In the genomic region with DNA sequence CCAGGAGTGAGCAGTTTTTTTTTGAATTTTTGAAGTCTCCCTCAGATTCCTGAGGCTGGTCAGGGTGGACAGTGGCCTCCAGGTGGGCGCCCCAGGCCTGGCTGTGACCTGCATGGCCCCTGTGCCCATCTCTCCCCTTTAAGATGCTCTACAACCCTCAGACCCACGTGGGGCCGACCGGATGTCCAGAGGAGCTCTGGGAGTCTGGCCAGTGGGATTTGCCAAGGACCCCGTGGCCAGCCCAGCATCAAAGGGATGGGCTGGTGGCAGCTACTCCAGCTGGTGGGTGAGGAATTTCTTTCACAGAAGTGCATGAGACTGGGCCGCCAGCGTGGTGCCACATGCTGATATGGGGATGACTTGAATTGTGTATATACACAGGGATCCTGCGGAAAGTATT, we compare ENCODE assay signal across 22 cellular contexts.
"Had no signal": no experiment of that assay in that cellular context is flagged by ENCODE, and none has a peak within 500 bp of the region (broad histone marks: within the 10 kb centered on the region; RNA-seq: fewer than 3 reads in every experiment).

No MANE protein-coding gene starts in this region.

- H3K4me3 ChIP-seq: ascending aorta, coronary artery, dorsolateral prefrontal cortex had no signal

- H3K36me3 ChIP-seq: brain microvascular endothelial cell had no signal

- H3K27me3 ChIP-seq: ascending aorta, brain microvascular endothelial cell, dorsolateral prefrontal cortex had no signal

- H3K4me1 ChIP-seq: ascending aorta had no signal

- H3K27ac ChIP-seq: ascending aorta, brain microvascular endothelial cell, coronary artery had no signal

- H3K9me3 ChIP-seq: ascending aorta had no signal

- DNase-seq: activated CD4-positive, alpha-beta memory T cell treated with anti-CD3 and anti-CD28 coated beads for 36 hours; activated CD4-positive, alpha-beta T cell treated with anti-CD3 and anti-CD28 coated beads for 36 hours; activated CD4-positive, alpha-beta T cell treated with anti-CD3 and anti-CD28 coated beads, Interleukin-2, amount 10 ng/mL, durations not matched to agents 24 days and 14 days; activated CD4-positive, CD25-positive, alpha-beta regulatory T cell; activated CD4-positive, CD25-positive, alpha-beta regulatory T cell treated with anti-CD3 and anti-CD28 coated beads, Interleukin-2, amount 50 U/mL, for 72 hours; activated CD8-positive, alpha-beta memory T cell treated with anti-CD3 and anti-CD28 coated beads, Interleukin-2, amount 10 ng/mL, durations not matched to agents 7 days and 5 days; activated CD8-positive, alpha-beta memory T cell treated with anti-CD3 and anti-CD28 coated beads, Interleukin-2, amount 50 U/mL, for 4 hours; activated CD8-positive, alpha-beta T cell treated with anti-CD3 and anti-CD28 coated beads, Interleukin-2, amount 10 ng/mL, durations not matched to agents 7 days and 5 days; activated effector memory CD4-positive, alpha-beta T cell treated with anti-CD3 and anti-CD28 coated beads, Interleukin-2, amount 50 U/mL, for 16 hours; activated naive CD4-positive, alpha-beta T cell treated with anti-CD3 and anti-CD28 coated beads for 36 hours; activated naive CD8-positive, alpha-beta T cell treated with anti-CD3 and anti-CD28 coated beads, Interleukin-2, amount 10 ng/mL, durations not matched to agents 7 days and 5 days; activated T-cell treated with anti-CD3 and anti-CD28 coated beads, Interleukin-2, amount 50 U/mL, for 1 hour; activated T-cell treated with anti-CD3 and anti-CD28 coated beads, Interleukin-2, amount 50 U/mL, for 48 hours; brain microvascular endothelial cell; effector memory CD4-positive, alpha-beta T cell; endodermal cell; foreskin fibroblast; glutamatergic neuron; T-helper 2 cell had no signal
